15 cellular contexts compared by ENCODE assay signal in the genomic region with DNA sequence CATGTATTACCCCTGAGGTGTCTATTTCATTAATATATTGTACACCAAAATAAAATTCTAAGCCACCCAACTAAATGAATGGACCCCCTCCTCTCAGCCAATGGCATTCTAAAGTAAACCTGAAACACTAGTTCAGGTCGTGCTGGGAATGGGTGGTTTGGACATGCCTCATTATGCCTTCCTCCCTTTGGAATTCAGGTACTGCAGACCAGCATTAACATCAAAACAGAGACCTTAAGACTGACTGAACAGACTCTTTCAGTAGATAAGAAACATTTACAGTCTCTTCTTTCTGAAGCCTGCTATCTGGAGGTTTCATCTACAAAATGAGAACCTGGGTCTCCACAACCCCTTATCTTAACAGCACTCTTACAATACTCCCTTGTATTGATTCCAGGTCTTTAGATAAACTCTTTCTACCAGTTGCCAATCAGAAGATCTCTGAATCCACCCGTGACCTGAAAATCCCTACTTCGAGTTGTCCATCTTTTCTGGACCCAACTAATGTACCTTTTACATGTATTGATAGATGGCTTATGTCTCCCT.
"Had no signal": no experiment of that assay in that cellular context is flagged by ENCODE, and none has a peak within 500 bp of the region (broad histone marks: within the 10 kb centered on the region; RNA-seq: fewer than 3 reads in every experiment).

No MANE protein-coding gene starts in this region.

- H3K4me1 ChIP-seq: left ventricle myocardium inferior, suprapubic skin, upper lobe of right lung had no signal

- H3K27ac ChIP-seq: hepatocyte, left ventricle myocardium inferior, suprapubic skin, upper lobe of right lung had no signal

- H2AFZ ChIP-seq: hepatocyte had no signal

- H3K27me3 ChIP-seq: hepatocyte, suprapubic skin, upper lobe of right lung had no signal

- H3K4me3 ChIP-seq: hepatocyte, left ventricle myocardium inferior, suprapubic skin, upper lobe of right lung had no signal

- H3K4me2 ChIP-seq: hepatocyte had no signal

- DNase-seq: activated CD4-positive, alpha-beta T cell treated with anti-CD3 and anti-CD28 coated beads, Interleukin-2, amount 50 U/mL, for 48 hours; activated CD4-positive, CD25-positive, alpha-beta regulatory T cell treated with anti-CD3 and anti-CD28 coated beads, Interleukin-2, amount 50 U/mL, for 72 hours; activated CD8-positive, alpha-beta memory T cell treated with anti-CD3 and anti-CD28 coated beads, Interleukin-2, amount 10 ng/mL, durations not matched to agents 7 days and 5 days; activated gamma-delta T cell; activated naive CD8-positive, alpha-beta T cell treated with anti-CD3 and anti-CD28 coated beads, Interleukin-2, amount 10 ng/mL, durations not matched to agents 7 days and 5 days; activated T-cell treated with anti-CD3 and anti-CD28 coated beads, Interleukin-2, amount 50 U/mL, for 4 hours; anterior cingulate cortex; dermis blood vessel endothelial cell; left ventricle myocardium inferior; stimulated activated CD4-positive, alpha-beta T cell treated with anti-CD3 and anti-CD28 coated beads, Interleukin-2, amount 100 ng/mL, for 48 hours; stimulated activated naive CD8-positive, alpha-beta T cell treated with anti-CD3 and anti-CD28 coated beads, Interleukin-15, Interleukin-2, amounts not matched to agents 100 U/mL and 50 U/mL, for 24 hours; T-helper 2 cell; upper lobe of right lung had no signal

- H3K9me3 ChIP-seq: left ventricle myocardium inferior, suprapubic skin, upper lobe of right lung had no signal

- ATAC-seq: activated CD8-positive, alpha-beta memory T cell treated with anti-CD3 and anti-CD28 coated beads, Interleukin-2, amount 10 ng/mL, durations not matched to agents 7 days and 5 days; activated T-cell treated with anti-CD3 and anti-CD28 coated beads, Interleukin-2, amount 50 U/mL, for 4 hours; stimulated activated naive CD8-positive, alpha-beta T cell treated with anti-CD3 and anti-CD28 coated beads, Interleukin-15, Interleukin-2, amounts not matched to agents 100 U/mL and 50 U/mL, for 24 hours; upper lobe of right lung had no signal
